ENCODE assay signal across 32 cellular contexts in the genomic region with DNA sequence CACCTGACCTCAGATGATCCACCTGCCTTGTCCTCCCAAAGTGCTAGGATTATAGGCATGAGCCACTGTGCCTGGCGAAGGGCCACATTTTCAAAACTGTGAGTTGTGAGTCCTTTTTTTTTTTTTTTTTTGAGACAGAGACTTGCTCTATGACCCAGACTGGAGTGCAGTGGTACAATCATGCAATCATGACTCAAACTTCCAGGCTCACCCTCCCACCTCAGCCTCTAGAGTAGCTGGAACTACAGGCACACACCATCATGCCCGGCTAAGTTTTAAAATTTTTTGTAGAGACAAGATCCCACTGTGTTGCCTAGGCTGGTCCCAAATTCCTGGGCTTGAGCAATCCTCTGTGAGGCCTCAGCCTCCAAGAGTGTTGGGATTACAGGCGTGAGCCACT. TPM values are rescaled to one million over a fixed set of nuclear protein-coding genes. Genes with fewer than 3 reads are reported as not detected.
DNase-seq lines count a peak whose midpoint lies in the region; ATAC-seq and TF ChIP-seq lines count a peak whose summit lies in the region.
"Had no signal": no experiment of that assay in that cellular context is flagged by ENCODE, and none has a peak within 500 bp of the region (broad histone marks: within the 10 kb centered on the region; RNA-seq: fewer than 3 reads in every experiment).

No MANE protein-coding gene starts in this region.

- no peaks in the 10 kb centered on the region for H3K36me3 Mint-ChIP-seq in activated naive CD4-positive, alpha-beta T cell treated with anti-CD3 and anti-CD28 coated beads, Interleukin-2, amount 50 U/mL, for 72 hours
- no peaks in the 10 kb centered on the region for H3K36me3 Mint-ChIP-seq in activated naive CD4-positive, alpha-beta T cell treated with anti-CD3 and anti-CD28 coated beads for 36 hours (ENCODE audit: low read depth)
- H3K36me3 Mint-ChIP-seq in CD14-positive monocyte: no peaks in the 10 kb centered on the region

- H3K9me3 ChIP-seq in mucosa of descending colon: no peaks in the 10 kb centered on the region
- H3K9me3 ChIP-seq: colonic mucosa, neutrophil, SJCRH30 had no signal

- CTCF ChIA-PET in activated naive CD4-positive, alpha-beta T cell treated with anti-CD3 and anti-CD28 coated beads for 36 hours (lab: Charles Lee): no interaction called here

- H3K4me3 ChIP-seq in epithelial cell of esophagus (ENCODE audit: low read length) (no peak overlapping the region), mucosa of descending colon (no peak overlapping the region)
- H3K4me3 ChIP-seq: colonic mucosa, GM12878, SJCRH30, skin epidermis had no signal

- no peak for ATAC-seq in activated naive CD4-positive, alpha-beta T cell treated with anti-CD3 and anti-CD28 coated beads, Interleukin-2, amount 50 U/mL, for 72 hours
- no peak for ATAC-seq in mucosa of descending colon
- ATAC-seq: activated CD8-positive, alpha-beta T cell treated with anti-CD3 and anti-CD28 coated beads for 36 hours; GM12878; HepG2 had no signal

- H3K9me3 Mint-ChIP-seq in activated naive CD4-positive, alpha-beta T cell treated with anti-CD3 and anti-CD28 coated beads, Interleukin-2, amount 50 U/mL, for 72 hours: no peaks in the 10 kb centered on the region
- H3K9me3 Mint-ChIP-seq in activated naive CD4-positive, alpha-beta T cell treated with anti-CD3 and anti-CD28 coated beads for 36 hours: no peaks in the 10 kb centered on the region
- H3K9me3 Mint-ChIP-seq in CD14-positive monocyte: peaks cover 0 to 3% (median 0%) of the 10 kb centered on the region in 7 donors
- H3K9me3 Mint-ChIP-seq: activated CD8-positive, alpha-beta T cell treated with anti-CD3 and anti-CD28 coated beads for 36 hours had no signal

- no peaks in the 10 kb centered on the region for H3K36me3 ChIP-seq in mucosa of descending colon (ENCODE audit: low read depth)
- H3K36me3 ChIP-seq: colonic mucosa, neutrophil, SJCRH30 had no signal

- peaks cover 2% of the 10 kb centered on the region for H3K27me3 Mint-ChIP-seq in activated naive CD4-positive, alpha-beta T cell treated with anti-CD3 and anti-CD28 coated beads for 36 hours (ENCODE audit: low read depth)
- H3K27me3 Mint-ChIP-seq in CD14-positive monocyte (ENCODE audit: low read depth in 3 of 3): peaks cover 11 to 37% (median 35%) of the 10 kb centered on the region in 3 donors

- H3K27ac Mint-ChIP-seq in activated naive CD4-positive, alpha-beta T cell treated with anti-CD3 and anti-CD28 coated beads, Interleukin-2, amount 50 U/mL, for 72 hours: peak overlapping the region; percentile 0 to 63
- H3K27ac Mint-ChIP-seq in activated naive CD4-positive, alpha-beta T cell treated with anti-CD3 and anti-CD28 coated beads for 36 hours: no peak overlapping the region
- no peak overlapping the region for H3K27ac Mint-ChIP-seq in CD14-positive monocyte
- H3K27ac Mint-ChIP-seq: activated CD8-positive, alpha-beta T cell treated with anti-CD3 and anti-CD28 coated beads for 36 hours; CD8-positive, alpha-beta memory T cell had no signal

- no peak for TF ChIP-seq CTCF in epithelial cell of esophagus (IDR thresholded peaks at IDR 0.05; ENCODE audit: insufficient read depth, low read depth, low read length, missing control alignments)
- TF ChIP-seq CTCF in mucosa of descending colon (IDR thresholded peaks at IDR 0.05): no peak
- TF ChIP-seq CTCF in CD14-positive monocyte (IDR thresholded peaks at IDR 0.05): no peak

- intact Hi-C loops in activated naive CD4-positive, alpha-beta T cell treated with anti-CD3 and anti-CD28 coated beads for 36 hours (cut with micrococcal nuclease): no loop called here
- intact Hi-C loops in mucosa of descending colon (cut with DNase I, micrococcal nuclease) (no loop called here), CD14-positive monocyte (cut with micrococcal nuclease) (no loop called here)

- no peak overlapping the region for H3K4me3 Mint-ChIP-seq in activated naive CD4-positive, alpha-beta T cell treated with anti-CD3 and anti-CD28 coated beads for 36 hours
- no peak overlapping the region for H3K4me3 Mint-ChIP-seq in CD14-positive monocyte
- H3K4me3 Mint-ChIP-seq: activated CD8-positive, alpha-beta T cell treated with anti-CD3 and anti-CD28 coated beads for 36 hours; CD8-positive, alpha-beta memory T cell had no signal

- peaks cover 17% of the 10 kb centered on the region for H3K4me1 ChIP-seq in mucosa of descending colon (ENCODE audit: low read depth)

- H3K4me1 Mint-ChIP-seq in activated naive CD4-positive, alpha-beta T cell treated with anti-CD3 and anti-CD28 coated beads for 36 hours (ENCODE audit: low read depth): peaks cover 6% of the 10 kb centered on the region
- peaks cover 8% of the 10 kb centered on the region for H3K4me1 Mint-ChIP-seq in CD14-positive monocyte

- no peak for DNase-seq in activated naive CD4-positive, alpha-beta T cell treated with anti-CD3 and anti-CD28 coated beads, Interleukin-2, amount 50 U/mL, for 72 hours (ENCODE audit: low spot score in 2 of 2)
- DNase-seq in activated naive CD4-positive, alpha-beta T cell treated with anti-CD3 and anti-CD28 coated beads for 36 hours: no peak
- DNase-seq in RPMI7951 (ENCODE audit: low read depth): peak; percentile 18
- peak; percentile 78 for DNase-seq in epithelial cell of esophagus (ENCODE audit: low read depth)
- DNase-seq in renal cortical epithelial cell (ENCODE audit: low read depth): peak; percentile 51
- no peak for DNase-seq in mucosa of descending colon
- DNase-seq in CD14-positive monocyte (ENCODE audit: low spot score): no peak
- DNase-seq in stimulated activated naive CD4-positive, alpha-beta T cell (lab: John Stamatoyannopoulos, UW): no peak
- DNase-seq: 8988T; activated CD4-positive, CD25-positive, alpha-beta regulatory T cell treated with anti-CD3 and anti-CD28 coated beads, Interleukin-2, amount 50 U/mL, for 72 hours; activated CD8-positive, alpha-beta T cell treated with anti-CD3 and anti-CD28 coated beads for 36 hours; activated effector memory CD4-positive, alpha-beta T cell treated with Interleukin-2 at 50 U/mL for 16 hours; AML-193; CD8-positive, alpha-beta memory T cell; colonic mucosa; H7; head of caudate nucleus; NCI-H1417; NCI-H446 treated with DMSO at 0.1 percent for 48 hours; OCI-M1; SJCRH30 had no signal

RNA-seq across cellular contexts. Expression of gene MYPOP, which starts 3.8 kb away (rescaled TPM):
- total RNA-seq in activated naive CD4-positive, alpha-beta T cell treated with anti-CD3 and anti-CD28 coated beads, Interleukin-2, amount 50 U/mL, for 72 hours: 1 to 10 TPM; 8.3 to 9.1 TPM
- 1 to 10 TPM; 4.5 to 4.8 TPM for total RNA-seq in activated naive CD4-positive, alpha-beta T cell treated with anti-CD3 and anti-CD28 coated beads for 36 hours
- 0.88 and 1.1 TPM in 2 replicates for total RNA-seq in RPMI7951 (2014; rRNA removed; shearing (Covaris generic))
- total RNA-seq in renal cortical epithelial cell: 0.69 and 2.5 TPM in 2 replicates
- total RNA-seq in mucosa of descending colon: 10 to 100 TPM in 2 of 3 donors, 1 to 10 TPM in 1; 9.2 to 13.7 (median 10.2) TPM
- under 1 TPM; 0.08 to 0.39 TPM for polyA plus RNA-seq in CD14-positive monocyte

RNA-seq across cellular contexts. Expression of gene NANOS2, which starts 8.4 kb away (rescaled TPM):
- total RNA-seq in activated naive CD4-positive, alpha-beta T cell treated with anti-CD3 and anti-CD28 coated beads, Interleukin-2, amount 50 U/mL, for 72 hours: not detected
- total RNA-seq in activated naive CD4-positive, alpha-beta T cell treated with anti-CD3 and anti-CD28 coated beads for 36 hours: not detected
- total RNA-seq in RPMI7951 (2014; rRNA removed; shearing (Covaris generic)): not detected in 2 replicates
- total RNA-seq in renal cortical epithelial cell (not detected in 2 replicates), mucosa of descending colon (not detected)
- polyA plus RNA-seq in CD14-positive monocyte: not detected
- total RNA-seq: activated CD8-positive, alpha-beta T cell treated with anti-CD3 and anti-CD28 coated beads for 36 hours; CD8-positive, alpha-beta memory T cell; colonic mucosa; fibroblast of lung; GM12878; H7; HepG2; kidney epithelial cell; lung microvascular endothelial cell; pulmonary artery endothelial cell; SJCRH30; subcutaneous adipose tissue; urinary bladder had no signal
- polyA plus RNA-seq: adipose tissue; CD8-positive, alpha-beta memory T cell; fibroblast of lung; GM12878; HepG2; urinary bladder had no signal

RNA-seq across cellular contexts. Expression of gene IRF2BP1, which starts 20.3 kb away (rescaled TPM):
- total RNA-seq in activated naive CD4-positive, alpha-beta T cell treated with anti-CD3 and anti-CD28 coated beads, Interleukin-2, amount 50 U/mL, for 72 hours: 10 to 100 TPM; 14.9 to 15.6 TPM
- 10 to 100 TPM; 11.4 TPM for total RNA-seq in activated naive CD4-positive, alpha-beta T cell treated with anti-CD3 and anti-CD28 coated beads for 36 hours
- 12.1 and 19.4 TPM in 2 replicates for total RNA-seq in RPMI7951 (2014; rRNA removed; shearing (Covaris generic))
- total RNA-seq in renal cortical epithelial cell: 23.1 and 27.6 TPM in 2 replicates
- total RNA-seq in mucosa of descending colon: 10 to 100 TPM; 19.0 to 33.7 (median 19.8) TPM
- 1 to 10 TPM; 2.0 to 2.1 TPM for polyA plus RNA-seq in CD14-positive monocyte

RNA-seq across cellular contexts. Expression of gene FOXA3, which starts 42.1 kb away (rescaled TPM):
- total RNA-seq in activated naive CD4-positive, alpha-beta T cell treated with anti-CD3 and anti-CD28 coated beads, Interleukin-2, amount 50 U/mL, for 72 hours: 1 to 10 TPM in 1 of 2 donors, under 1 TPM in 1; 0.46 to 1.3 TPM
- under 1 TPM in 1 of 2 experiments, not detected in 1; 0.20 TPM for total RNA-seq in activated naive CD4-positive, alpha-beta T cell treated with anti-CD3 and anti-CD28 coated beads for 36 hours
- not detected in 2 replicates for total RNA-seq in RPMI7951 (2014; rRNA removed; shearing (Covaris generic))
- 0.52 and 1.5 TPM in 2 replicates for total RNA-seq in renal cortical epithelial cell
- 10 to 100 TPM; 14.1 to 33.7 (median 32.9) TPM for total RNA-seq in mucosa of descending colon
- polyA plus RNA-seq in CD14-positive monocyte: not detected
- total RNA-seq: fibroblast of lung, pulmonary artery endothelial cell, subcutaneous adipose tissue, urinary bladder had no signal
- polyA plus RNA-seq: CD8-positive, alpha-beta memory T cell; fibroblast of lung had no signal

RNA-seq across cellular contexts. Expression of gene SYMPK, which starts 43.3 kb away (rescaled TPM):
- total RNA-seq in activated naive CD4-positive, alpha-beta T cell treated with anti-CD3 and anti-CD28 coated beads, Interleukin-2, amount 50 U/mL, for 72 hours: 100 to 1,000 TPM in 1 of 2 donors, 10 to 100 TPM in 1; 85.8 to 118 TPM
- total RNA-seq in activated naive CD4-positive, alpha-beta T cell treated with anti-CD3 and anti-CD28 coated beads for 36 hours: 10 to 100 TPM; 96.9 to 97.4 TPM
- total RNA-seq in RPMI7951 (2014; rRNA removed; shearing (Covaris generic)): 27.8 and 33.0 TPM in 2 replicates
- 16.3 and 55.0 TPM in 2 replicates for total RNA-seq in renal cortical epithelial cell
- total RNA-seq in mucosa of descending colon: 10 to 100 TPM; 61.1 to 67.4 (median 65.9) TPM
- 10 to 100 TPM in 1 of 2 donors, 1 to 10 TPM in 1; 5.6 to 15.7 TPM for polyA plus RNA-seq in CD14-positive monocyte

Comparison
In these comparisons a context has a peak if more than half of its experiments do, and no peak if none do; other contexts are left out.
1. H3K27ac Mint-ChIP-seq: peak in activated naive CD4-positive, alpha-beta T cell treated with anti-CD3 and anti-CD28 coated beads, Interleukin-2, amount 50 U/mL, for 72 hours (2 of 2); none in activated naive CD4-positive, alpha-beta T cell treated with anti-CD3 and anti-CD28 coated beads for 36 hours (single experiment) and CD14-positive monocyte (0 of 7).
2. DNase-seq: peak in RPMI7951 (single experiment), epithelial cell of esophagus (single experiment) and renal cortical epithelial cell (single experiment); none in activated naive CD4-positive, alpha-beta T cell treated with anti-CD3 and anti-CD28 coated beads, Interleukin-2, amount 50 U/mL, for 72 hours (0 of 2), activated naive CD4-positive, alpha-beta T cell treated with anti-CD3 and anti-CD28 coated beads for 36 hours (single experiment), mucosa of descending colon (0 of 3), CD14-positive monocyte (single experiment) and stimulated activated naive CD4-positive, alpha-beta T cell (0 of 6).